In genomic region chr10:19947656-19948055, GRCh38 we compare ENCODE assay signal across 1 cellular context.
TF ChIP-seq lines count a peak whose summit lies in the region.

No MANE protein-coding gene starts in this region.

TF ChIP-seq in SK-N-SH treated with all-trans-retinoic acid at 6 μM for 48 hours, 23 proteins besides CTCF, POLR2A, EP300 and RAD21 (continued from another document):
- TF ChIP-seq ZNF70 (CRISPR knock-in tag; IDR thresholded peaks at IDR 0.05) (no peak), ARNTL (CRISPR knock-in tag; IDR thresholded peaks at IDR 0.05; ENCODE audit: borderline replicate concordance, low read depth) (no peak), BACH2 (CRISPR knock-in tag; IDR thresholded peaks at IDR 0.05; ENCODE audit: borderline replicate concordance) (no peak), RARB (CRISPR knock-in tag; IDR thresholded peaks at IDR 0.05) (no peak), TOX (CRISPR knock-in tag; IDR thresholded peaks at IDR 0.05; ENCODE audit: borderline replicate concordance) (no peak), TSHZ2 (CRISPR knock-in tag; IDR thresholded peaks at IDR 0.05) (no peak), GLIS3 (CRISPR knock-in tag; IDR thresholded peaks at IDR 0.05) (no peak), ISL1 (CRISPR knock-in tag; IDR thresholded peaks at IDR 0.05) (no peak)
- TF ChIP-seq, protein P1, sequence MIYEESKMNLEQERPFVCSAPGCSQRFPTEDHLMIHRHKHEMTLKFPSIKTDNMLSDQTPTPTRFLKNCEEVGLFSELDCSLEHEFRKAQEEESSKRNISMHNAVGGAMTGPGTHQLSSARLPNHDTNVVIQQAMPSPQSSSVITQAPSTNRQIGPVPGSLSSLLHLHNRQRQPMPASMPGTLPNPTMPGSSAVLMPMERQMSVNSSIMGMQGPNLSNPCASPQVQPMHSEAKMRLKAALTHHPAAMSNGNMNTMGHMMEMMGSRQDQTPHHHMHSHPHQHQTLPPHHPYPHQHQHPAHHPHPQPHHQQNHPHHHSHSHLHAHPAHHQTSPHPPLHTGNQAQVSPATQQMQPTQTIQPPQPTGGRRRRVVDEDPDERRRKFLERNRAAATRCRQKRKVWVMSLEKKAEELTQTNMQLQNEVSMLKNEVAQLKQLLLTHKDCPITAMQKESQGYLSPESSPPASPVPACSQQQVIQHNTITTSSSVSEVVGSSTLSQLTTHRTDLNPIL (CRISPR knock-in tag; IDR thresholded peaks at IDR 0.05; ENCODE audit: low read depth): no peak
TF ChIP-seq in SK-N-SH treated with all-trans-retinoic acid at 6 μM for 48 hours: peak in this region for 0.
